ENCODE assay signal across 18 cellular contexts in the genomic region with DNA sequence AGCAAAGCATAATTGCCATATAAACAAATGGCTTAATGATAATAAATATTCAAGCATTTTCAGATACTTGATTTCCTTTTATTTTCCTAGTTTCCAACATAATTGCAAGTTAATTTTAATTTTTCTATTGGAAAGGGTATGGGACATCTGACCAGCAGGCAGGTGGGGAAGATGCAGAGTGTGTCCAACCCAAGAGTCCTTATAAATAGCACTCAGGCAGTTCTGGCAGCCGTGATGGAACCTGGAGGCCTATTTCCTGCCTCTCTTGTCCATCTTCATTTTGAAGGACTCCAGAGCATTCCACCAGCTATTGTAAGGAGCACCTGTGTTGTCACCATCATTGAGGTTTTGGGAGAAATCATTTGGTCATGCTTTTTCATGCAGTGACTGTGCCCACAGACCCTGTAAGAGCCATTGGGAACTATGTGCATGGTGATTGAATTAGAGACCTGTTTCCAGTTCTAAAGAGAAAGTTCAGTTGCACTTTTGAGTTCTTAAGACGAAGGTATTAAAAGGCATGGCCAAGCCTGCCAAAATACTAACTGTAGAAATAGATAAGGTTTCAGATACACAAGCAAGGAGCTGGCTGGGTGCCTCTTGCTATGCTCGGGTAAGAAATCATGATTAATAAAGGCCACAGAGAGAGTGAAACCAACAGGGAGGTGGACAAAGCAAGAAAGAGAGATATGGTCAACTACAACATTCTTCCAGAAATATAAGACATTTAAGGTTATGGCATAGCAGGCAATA.
A peak's percentile ranks its signal among the peaks of the same experiment; 100 is the strongest.
DNase-seq lines count a peak whose midpoint lies in the region; ATAC-seq and TF ChIP-seq lines count a peak whose summit lies in the region.
"Had no signal": no experiment of that assay in that cellular context is flagged by ENCODE, and none has a peak within 500 bp of the region (broad histone marks: within the 10 kb centered on the region; RNA-seq: fewer than 3 reads in every experiment).

No MANE protein-coding gene starts in this region.

- intact Hi-C loops in Panc1 (cut with micrococcal nuclease; ENCODE audit: unreplicated experiment) = no loop called here

- H3K27me3 ChIP-seq in Panc1 (ENCODE audit: control insufficient read depth, insufficient read depth, low read length) (no peaks in the 10 kb centered on the region), duodenal mucosa (ENCODE audit: control insufficient read depth in 1 of 2, insufficient read depth in 2 of 2, low read length in 2 of 2) (no peaks in the 10 kb centered on the region)
- H3K27me3 ChIP-seq: BE2C, neural progenitor cell, vagina had no signal

- ATAC-seq in Panc1 = no peak
- ATAC-seq in effector memory CD8-positive, alpha-beta T cell (replicated peaks) = no peak
- ATAC-seq: activated CD4-positive, alpha-beta T cell treated with anti-CD3 and anti-CD28 coated beads for 36 hours; SK-N-SH treated with all-trans-retinoic acid at 6 μM for 48 hours had no signal

- H3K36me3 ChIP-seq in Panc1 (ENCODE audit: control insufficient read depth, insufficient read depth, low read length) (no peaks in the 10 kb centered on the region), duodenal mucosa (ENCODE audit: control insufficient read depth in 1 of 2, insufficient read depth in 2 of 2, low read length in 2 of 2) (no peaks in the 10 kb centered on the region)
- H3K36me3 ChIP-seq: BE2C, neural progenitor cell, spleen, vagina had no signal

- H3K4me3 Mint-ChIP-seq in nephron = no peak overlapping the region
- H3K4me3 Mint-ChIP-seq in effector memory CD8-positive, alpha-beta T cell = no peak overlapping the region
- H3K4me3 Mint-ChIP-seq: activated CD4-positive, alpha-beta T cell treated with anti-CD3 and anti-CD28 coated beads for 36 hours; activated naive CD8-positive, alpha-beta T cell; activated T-helper 1 cell treated with anti-CD3 and anti-CD28 coated beads, Interleukin-12 subunit alpha, Interleukin-12 subunit beta, Interleukin-2, Interleukin-4 antibody, amounts not matched to agents 30 ng/mL and 10 ng/mL and 1 ng/mL, durations not matched to agents 14 hours and 24 hours and 36 hours; neural progenitor cell had no signal

- POLR2A ChIA-PET in Panc1 (lab: Charles Lee) = no interaction called here

- TF ChIP-seq CTCF in Panc1 (IDR thresholded peaks at IDR 0.05) (no peak), nephron (IDR thresholded peaks at IDR 0.05; ENCODE audit: unreplicated experiment in 3 of 3) (no peak), GM20000 (IDR thresholded peaks at IDR 0.05; ENCODE audit: extremely low read depth, missing control alignments) (no peak)

- peak; percentile 34 for DNase-seq in NCI-H2196 (lab: John Stamatoyannopoulos, UW; ENCODE audit: unreplicated experiment)
- DNase-seq in NCI-H2196 treated with DMSO at 0.1 percent for 48 hours (lab: John Stamatoyannopoulos, UW; ENCODE audit: unreplicated experiment) = no peak
- DNase-seq in Panc1 (ENCODE audit: low read depth, low spot score) = no peak
- no peak for DNase-seq in hepatic stellate cell (ENCODE audit: low spot score)
- no peak for DNase-seq in GM20000 (ENCODE audit: low spot score)
- DNase-seq in effector memory CD8-positive, alpha-beta T cell = no peak
- DNase-seq: activated CD4-positive, alpha-beta T cell treated with anti-CD3 and anti-CD28 coated beads for 36 hours; BE2C; NCI-H2227 treated with DMSO at 0.1 percent for 48 hours; spleen; stimulated activated CD8-positive, alpha-beta memory T cell treated with anti-CD3 and anti-CD28 coated beads, Interleukin-4, amount 100 ng/mL, for 48 hours had no signal

- in situ Hi-C loops in Panc1 (cut with HindIII; ENCODE audit: low pct_unique_long_range_greater_than_20kb, low sequenced_read_pairs) = no loop called here

- no peak overlapping the region for H3K9ac ChIP-seq in duodenal mucosa (ENCODE audit: low read depth in 1 of 2, low read length in 2 of 2)
- H3K9ac ChIP-seq: neural progenitor cell had no signal

- no TSS peak for BruUV-seq in Panc1 (replicated peaks; lab: Mats Ljungman, UMichigan)

- H3K9me3 ChIP-seq in Panc1 (ENCODE audit: control insufficient read depth, insufficient read depth, low read depth, low read length) (no peaks in the 10 kb centered on the region), duodenal mucosa (ENCODE audit: control insufficient read depth in 1 of 2, low read length in 2 of 2) (no peaks in the 10 kb centered on the region)
- H3K9me3 ChIP-seq: BE2C, spleen, vagina had no signal

- H3K9me3 Mint-ChIP-seq in nephron = no peaks in the 10 kb centered on the region
- H3K9me3 Mint-ChIP-seq in effector memory CD8-positive, alpha-beta T cell = no peaks in the 10 kb centered on the region
- H3K9me3 Mint-ChIP-seq: activated T-helper 1 cell treated with anti-CD3 and anti-CD28 coated beads, Interleukin-12 subunit alpha, Interleukin-12 subunit beta, Interleukin-2, Interleukin-4 antibody, amounts not matched to agents 30 ng/mL and 10 ng/mL and 1 ng/mL, durations not matched to agents 14 hours and 24 hours and 36 hours; neural progenitor cell had no signal

- peak overlapping the region; percentile 0; the same call in 1 of the 2 replicates for H3K27ac ChIP-seq in Panc1 (ENCODE audit: low read length)
- H3K27ac ChIP-seq in duodenal mucosa (ENCODE audit: low read depth, low read length) = peak overlapping the region; percentile 30
- H3K27ac ChIP-seq: neural progenitor cell, spleen, vagina had no signal

- CTCF ChIA-PET in Panc1 (lab: Charles Lee) = no interaction called here

- H3K4me3 ChIP-seq in Panc1 (ENCODE audit: low read depth in 2 of 2, low read length in 2 of 2) (no peak overlapping the region), duodenal mucosa (ENCODE audit: low read depth in 1 of 2, low read length in 2 of 2) (peak overlapping the region; percentile 40 to 44)
- H3K4me3 ChIP-seq: neural progenitor cell, spleen, vagina had no signal

- H3K4me1 Mint-ChIP-seq in nephron = peaks cover 36% of the 10 kb centered on the region
- H3K4me1 Mint-ChIP-seq in effector memory CD8-positive, alpha-beta T cell (ENCODE audit: low read depth in 2 of 2) = no peaks in the 10 kb centered on the region
- H3K4me1 Mint-ChIP-seq: activated CD4-positive, alpha-beta T cell treated with anti-CD3 and anti-CD28 coated beads for 36 hours had no signal

- peak overlapping the region; percentile 39 to 57 (median 48) for H3K27ac Mint-ChIP-seq in nephron
- H3K27ac Mint-ChIP-seq in effector memory CD8-positive, alpha-beta T cell = no peak overlapping the region
- H3K27ac Mint-ChIP-seq: activated CD4-positive, alpha-beta T cell treated with anti-CD3 and anti-CD28 coated beads for 36 hours; activated naive CD8-positive, alpha-beta T cell; activated T-helper 1 cell treated with anti-CD3 and anti-CD28 coated beads, Interleukin-12 subunit alpha, Interleukin-12 subunit beta, Interleukin-2, Interleukin-4 antibody, amounts not matched to agents 30 ng/mL and 10 ng/mL and 1 ng/mL, durations not matched to agents 14 hours and 24 hours and 36 hours; neural progenitor cell had no signal

- H3K27me3 Mint-ChIP-seq in nephron (ENCODE audit: low read depth) = no peaks in the 10 kb centered on the region
- H3K27me3 Mint-ChIP-seq in effector memory CD8-positive, alpha-beta T cell = peaks cover 53 to 66% of the 10 kb centered on the region in 2 donors

- H3K4me1 ChIP-seq in Panc1 (ENCODE audit: control insufficient read depth, insufficient read depth, low read length) (peaks cover 23% of the 10 kb centered on the region), duodenal mucosa (ENCODE audit: control insufficient read depth in 1 of 2, insufficient read depth in 2 of 2, low read length in 2 of 2) (peaks cover 32 to 39% of the 10 kb centered on the region in 2 donors)
- H3K4me1 ChIP-seq: BE2C, neural progenitor cell, spleen had no signal

- H3K36me3 Mint-ChIP-seq in nephron (ENCODE audit: low read depth) = no peaks in the 10 kb centered on the region
- no peaks in the 10 kb centered on the region for H3K36me3 Mint-ChIP-seq in effector memory CD8-positive, alpha-beta T cell (ENCODE audit: insufficient read depth)
- H3K36me3 Mint-ChIP-seq: activated naive CD8-positive, alpha-beta T cell had no signal

Comparison
In these comparisons a context has a peak if more than half of its experiments do, and no peak if none do; other contexts are left out.
1. H3K4me3 ChIP-seq: peak in duodenal mucosa (2 of 2); none in Panc1 (0 of 2).
2. H3K27ac Mint-ChIP-seq: peak in nephron (3 of 3); none in effector memory CD8-positive, alpha-beta T cell (0 of 2).